ENCODE assay signal across 1 cellular context in the genomic region with DNA sequence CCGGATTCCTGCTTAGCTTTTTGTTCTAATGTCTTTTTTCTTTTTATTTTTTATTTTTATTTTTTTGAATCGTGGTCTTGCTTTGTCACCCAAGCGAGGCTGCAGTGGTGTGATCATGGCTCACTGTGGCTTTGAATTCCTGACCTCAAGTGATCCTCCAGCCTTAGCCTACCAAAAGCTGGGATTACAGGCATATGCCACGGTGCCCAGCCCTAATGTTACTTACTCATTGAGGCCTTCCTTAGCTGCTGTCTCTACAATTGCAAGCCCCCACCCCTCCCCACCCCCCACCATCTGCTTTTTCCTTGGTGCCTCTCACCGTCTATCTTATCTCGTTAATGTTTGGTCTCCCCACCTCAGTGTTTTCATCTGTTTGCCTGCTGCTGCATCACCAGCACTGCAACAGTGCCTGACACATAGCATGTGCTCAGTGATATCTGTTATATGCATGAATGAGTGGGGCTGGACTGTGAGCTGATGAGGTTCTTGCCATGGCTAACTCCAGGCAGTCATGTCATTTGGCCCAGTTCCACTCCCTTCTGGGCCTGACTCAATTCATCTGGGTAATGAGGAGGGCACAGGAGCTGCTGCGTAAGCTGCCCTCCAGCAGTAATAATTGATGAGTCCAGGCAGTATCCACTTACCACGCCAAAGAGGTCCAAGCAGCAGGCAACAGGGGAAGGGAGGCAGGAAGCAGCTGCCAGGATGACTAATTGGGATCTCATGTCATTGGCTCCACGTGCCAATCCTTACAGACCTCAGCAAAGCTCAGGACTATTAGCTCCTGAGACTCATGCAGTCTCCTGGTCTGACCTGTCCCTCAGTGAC.
TF ChIP-seq lines count a peak whose summit lies in the region.

No MANE protein-coding gene starts in this region.

TF ChIP-seq in SK-N-SH, 30 proteins besides CTCF, POLR2A, EP300 and RAD21 (continued from another document):
- TF ChIP-seq, protein P1, sequence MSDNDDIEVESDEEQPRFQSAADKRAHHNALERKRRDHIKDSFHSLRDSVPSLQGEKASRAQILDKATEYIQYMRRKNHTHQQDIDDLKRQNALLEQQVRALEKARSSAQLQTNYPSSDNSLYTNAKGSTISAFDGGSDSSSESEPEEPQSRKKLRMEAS (IDR thresholded peaks at IDR 0.05; ENCODE audit: low read depth) = peak; percentile 95
- TF ChIP-seq RXRA (IDR thresholded peaks at IDR 0.05; ENCODE audit: borderline replicate concordance, low read depth) (peak; percentile 74; the same call in 1 of the 2 replicates), FOXJ3 (CRISPR knock-in tag; IDR thresholded peaks at IDR 0.05) (peak; percentile 49), SIN3A (IDR thresholded peaks at IDR 0.05; ENCODE audit: borderline replicate concordance, low read depth, low read length) (peak; percentile 57; the same call in 1 of the 2 replicates), CHD2 (IDR thresholded peaks at IDR 0.05; ENCODE audit: low read length, partially characterized antibody) (peak; percentile 20), MXI1 (IDR thresholded peaks at IDR 0.05; ENCODE audit: low read depth, low read length) (peak; percentile 91), EZH2phosphoT487 (IDR thresholded peaks at IDR 0.05; ENCODE audit: borderline replicate concordance, low read depth) (no peak), MEF2A (IDR thresholded peaks at IDR 0.05; ENCODE audit: borderline replicate concordance, low read depth) (no peak), RFX5 (IDR thresholded peaks at IDR 0.05; ENCODE audit: low read length) (no peak), GABPA (IDR thresholded peaks at IDR 0.05; ENCODE audit: low read depth) (no peak), NRF1 (IDR thresholded peaks at IDR 0.05; ENCODE audit: low read depth, low read length) (no peak), FOSL2 (IDR thresholded peaks at IDR 0.05; ENCODE audit: borderline replicate concordance, low read depth) (peak; percentile 90; the same call in 1 of the 2 replicates), TCF12 (IDR thresholded peaks at IDR 0.05) (peak; percentile 94), YY1 (IDR thresholded peaks at IDR 0.05; ENCODE audit: low read depth) (no peak), FOXM1 (IDR thresholded peaks at IDR 0.05; ENCODE audit: low read depth) (no peak)
- TF ChIP-seq, protein P2, sequence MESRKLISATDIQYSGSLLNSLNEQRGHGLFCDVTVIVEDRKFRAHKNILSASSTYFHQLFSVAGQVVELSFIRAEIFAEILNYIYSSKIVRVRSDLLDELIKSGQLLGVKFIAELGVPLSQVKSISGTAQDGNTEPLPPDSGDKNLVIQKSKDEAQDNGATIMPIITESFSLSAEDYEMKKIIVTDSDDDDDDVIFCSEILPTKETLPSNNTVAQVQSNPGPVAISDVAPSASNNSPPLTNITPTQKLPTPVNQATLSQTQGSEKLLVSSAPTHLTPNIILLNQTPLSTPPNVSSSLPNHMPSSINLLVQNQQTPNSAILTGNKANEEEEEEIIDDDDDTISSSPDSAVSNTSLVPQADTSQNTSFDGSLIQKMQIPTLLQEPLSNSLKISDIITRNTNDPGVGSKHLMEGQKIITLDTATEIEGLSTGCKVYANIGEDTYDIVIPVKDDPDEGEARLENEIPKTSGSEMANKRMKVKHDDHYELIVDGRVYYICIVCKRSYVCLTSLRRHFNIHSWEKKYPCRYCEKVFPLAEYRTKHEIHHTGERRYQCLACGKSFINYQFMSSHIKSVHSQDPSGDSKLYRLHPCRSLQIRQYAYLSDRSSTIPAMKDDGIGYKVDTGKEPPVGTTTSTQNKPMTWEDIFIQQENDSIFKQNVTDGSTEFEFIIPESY (IDR thresholded peaks at IDR 0.05; ENCODE audit: borderline replicate concordance, low read depth) = peak; percentile 72
- TF ChIP-seq, protein P3, sequence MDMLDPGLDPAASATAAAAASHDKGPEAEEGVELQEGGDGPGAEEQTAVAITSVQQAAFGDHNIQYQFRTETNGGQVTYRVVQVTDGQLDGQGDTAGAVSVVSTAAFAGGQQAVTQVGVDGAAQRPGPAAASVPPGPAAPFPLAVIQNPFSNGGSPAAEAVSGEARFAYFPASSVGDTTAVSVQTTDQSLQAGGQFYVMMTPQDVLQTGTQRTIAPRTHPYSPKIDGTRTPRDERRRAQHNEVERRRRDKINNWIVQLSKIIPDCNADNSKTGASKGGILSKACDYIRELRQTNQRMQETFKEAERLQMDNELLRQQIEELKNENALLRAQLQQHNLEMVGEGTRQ (IDR thresholded peaks at IDR 0.05; ENCODE audit: borderline replicate concordance, low read depth, low read length) = no peak
- TF ChIP-seq, protein P4, sequence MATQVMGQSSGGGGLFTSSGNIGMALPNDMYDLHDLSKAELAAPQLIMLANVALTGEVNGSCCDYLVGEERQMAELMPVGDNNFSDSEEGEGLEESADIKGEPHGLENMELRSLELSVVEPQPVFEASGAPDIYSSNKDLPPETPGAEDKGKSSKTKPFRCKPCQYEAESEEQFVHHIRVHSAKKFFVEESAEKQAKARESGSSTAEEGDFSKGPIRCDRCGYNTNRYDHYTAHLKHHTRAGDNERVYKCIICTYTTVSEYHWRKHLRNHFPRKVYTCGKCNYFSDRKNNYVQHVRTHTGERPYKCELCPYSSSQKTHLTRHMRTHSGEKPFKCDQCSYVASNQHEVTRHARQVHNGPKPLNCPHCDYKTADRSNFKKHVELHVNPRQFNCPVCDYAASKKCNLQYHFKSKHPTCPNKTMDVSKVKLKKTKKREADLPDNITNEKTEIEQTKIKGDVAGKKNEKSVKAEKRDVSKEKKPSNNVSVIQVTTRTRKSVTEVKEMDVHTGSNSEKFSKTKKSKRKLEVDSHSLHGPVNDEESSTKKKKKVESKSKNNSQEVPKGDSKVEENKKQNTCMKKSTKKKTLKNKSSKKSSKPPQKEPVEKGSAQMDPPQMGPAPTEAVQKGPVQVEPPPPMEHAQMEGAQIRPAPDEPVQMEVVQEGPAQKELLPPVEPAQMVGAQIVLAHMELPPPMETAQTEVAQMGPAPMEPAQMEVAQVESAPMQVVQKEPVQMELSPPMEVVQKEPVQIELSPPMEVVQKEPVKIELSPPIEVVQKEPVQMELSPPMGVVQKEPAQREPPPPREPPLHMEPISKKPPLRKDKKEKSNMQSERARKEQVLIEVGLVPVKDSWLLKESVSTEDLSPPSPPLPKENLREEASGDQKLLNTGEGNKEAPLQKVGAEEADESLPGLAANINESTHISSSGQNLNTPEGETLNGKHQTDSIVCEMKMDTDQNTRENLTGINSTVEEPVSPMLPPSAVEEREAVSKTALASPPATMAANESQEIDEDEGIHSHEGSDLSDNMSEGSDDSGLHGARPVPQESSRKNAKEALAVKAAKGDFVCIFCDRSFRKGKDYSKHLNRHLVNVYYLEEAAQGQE (IDR thresholded peaks at IDR 0.05; ENCODE audit: low read depth, low read length) = peak; percentile 33
- TF ChIP-seq, protein P5, sequence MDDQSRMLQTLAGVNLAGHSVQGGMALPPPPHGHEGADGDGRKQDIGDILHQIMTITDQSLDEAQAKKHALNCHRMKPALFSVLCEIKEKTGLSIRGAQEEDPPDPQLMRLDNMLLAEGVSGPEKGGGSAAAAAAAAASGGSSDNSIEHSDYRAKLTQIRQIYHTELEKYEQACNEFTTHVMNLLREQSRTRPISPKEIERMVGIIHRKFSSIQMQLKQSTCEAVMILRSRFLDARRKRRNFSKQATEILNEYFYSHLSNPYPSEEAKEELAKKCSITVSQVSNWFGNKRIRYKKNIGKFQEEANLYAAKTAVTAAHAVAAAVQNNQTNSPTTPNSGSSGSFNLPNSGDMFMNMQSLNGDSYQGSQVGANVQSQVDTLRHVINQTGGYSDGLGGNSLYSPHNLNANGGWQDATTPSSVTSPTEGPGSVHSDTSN (IDR thresholded peaks at IDR 0.05) = peak; percentile 96
